ENCODE assay signal across 25 cellular contexts in the genomic region with DNA sequence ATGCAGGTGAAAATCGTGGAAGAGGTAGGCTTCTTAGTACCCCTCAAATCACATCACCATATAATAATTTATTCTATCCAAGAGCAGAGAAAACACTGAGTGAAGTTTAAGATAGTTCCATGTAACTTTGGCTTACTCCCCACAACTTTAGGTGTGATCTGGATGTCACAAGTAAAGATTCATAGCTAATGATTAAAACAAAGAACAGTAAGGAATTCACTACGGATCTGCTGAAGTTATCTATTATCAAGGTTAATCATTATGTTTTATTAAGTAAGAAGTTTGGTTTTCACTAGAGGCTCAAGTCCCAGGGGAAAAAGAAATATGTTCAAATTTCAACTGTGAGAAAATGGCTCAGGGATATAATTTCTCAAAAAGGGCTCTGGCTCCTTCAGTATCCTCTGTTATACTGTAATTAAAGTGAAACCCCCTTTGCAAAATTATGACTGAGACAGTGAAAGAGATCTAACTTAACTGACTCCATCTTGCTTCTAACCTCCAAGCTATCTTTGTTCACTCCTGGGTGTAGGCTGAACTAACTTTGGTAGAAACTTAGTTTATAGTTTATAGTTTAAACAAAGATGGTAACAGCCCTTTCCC. TPM values are rescaled to one million over a fixed set of nuclear protein-coding genes. Genes with fewer than 3 reads are reported as not detected.
DNase-seq lines count a peak whose midpoint lies in the region; ATAC-seq, FAIRE-seq and TF ChIP-seq lines count a peak whose summit lies in the region.
"Had no signal": no experiment of that assay in that cellular context is flagged by ENCODE, and none has a peak within 500 bp of the region (broad histone marks: within the 10 kb centered on the region; RNA-seq: fewer than 3 reads in every experiment).

No MANE protein-coding gene starts in this region.

- no peak overlapping the region for H3K27ac ChIP-seq in Karpas-422 (ENCODE audit: low read length)
- H3K27ac ChIP-seq in mesenchymal stem cell (ENCODE audit: low read length, poor library complexity, severe bottlenecking), result peak overlapping the region; percentile 58
- H3K27ac ChIP-seq in breast epithelium, result no peak overlapping the region
- H3K27ac ChIP-seq: colonic mucosa, stomach, transverse colon had no signal

- no peak overlapping the region for H2BK12ac ChIP-seq in mesenchymal stem cell (ENCODE audit: low read length in 2 of 2)

- no peaks in the 10 kb centered on the region for H3K79me2 ChIP-seq in Karpas-422 (ENCODE audit: low read length)

- no peak for TF ChIP-seq CTCF in breast epithelium (IDR thresholded peaks at IDR 0.05)

- no peak overlapping the region for H4K91ac ChIP-seq in mesenchymal stem cell (ENCODE audit: low read length)

- no peaks in the 10 kb centered on the region for H3K9me2 ChIP-seq in Karpas-422 (replicated peaks; ENCODE audit: insufficient read depth, low read length)

- H3K4me3 ChIP-seq in Karpas-422 (ENCODE audit: low read length) (no peak overlapping the region), mesenchymal stem cell (ENCODE audit: insufficient read depth in 1 of 2, low read depth in 1 of 2, low read length in 2 of 2) (no peak overlapping the region), breast epithelium (no peak overlapping the region)
- H3K4me3 ChIP-seq: colonic mucosa, MG63, stomach, transverse colon had no signal

- ATAC-seq in GM18909 (IDR thresholded peaks at IDR 0.05; ENCODE audit: poor library complexity, unreplicated experiment), result peak; percentile 41
- peak; percentile 34 for ATAC-seq in HG02678 (IDR thresholded peaks at IDR 0.05; ENCODE audit: unreplicated experiment)
- ATAC-seq: T-helper 17 cell had no signal

- intact Hi-C loops in breast epithelium (cut with DNase I; ENCODE audit: low total_unique reads), result no loop called here

- no CpG with 5 or more reads among the region's 2 CpGs for WGBS in mesenchymal stem cell

- H3K36me3 ChIP-seq in Karpas-422 (ENCODE audit: insufficient read depth, low read length) (no peaks in the 10 kb centered on the region), mesenchymal stem cell (ENCODE audit: control insufficient read depth in 1 of 2, insufficient read depth in 2 of 2, low read depth in 1 of 2, low read length in 2 of 2) (no peaks in the 10 kb centered on the region), breast epithelium (no peaks in the 10 kb centered on the region)
- H3K36me3 ChIP-seq: colonic mucosa, MG63, stomach, transverse colon had no signal

- no peak overlapping the region for H4K8ac ChIP-seq in mesenchymal stem cell (ENCODE audit: low read length)

- no peaks in the 10 kb centered on the region for H3K4me1 ChIP-seq in Karpas-422 (ENCODE audit: low read length)
- peaks cover 1% of the 10 kb centered on the region for H3K4me1 ChIP-seq in mesenchymal stem cell (ENCODE audit: control insufficient read depth, insufficient read depth, low read depth, low read length)
- H3K4me1 ChIP-seq in breast epithelium, result no peaks in the 10 kb centered on the region
- H3K4me1 ChIP-seq: colonic mucosa, stomach, transverse colon had no signal

- no peaks in the 10 kb centered on the region for H3K9me3 ChIP-seq in Karpas-422 (ENCODE audit: low read length)
- H3K9me3 ChIP-seq in mesenchymal stem cell (ENCODE audit: control insufficient read depth, low read length), result no peaks in the 10 kb centered on the region
- H3K9me3 ChIP-seq in breast epithelium, result no peaks in the 10 kb centered on the region
- H3K9me3 ChIP-seq: colonic mucosa, MG63, stomach, transverse colon had no signal

- no peak for TF ChIP-seq POLR2A in breast epithelium (IDR thresholded peaks at IDR 0.05)

- H3K27me3 ChIP-seq in Karpas-422 (ENCODE audit: low read length) (no peaks in the 10 kb centered on the region), mesenchymal stem cell (ENCODE audit: control insufficient read depth in 1 of 2, insufficient read depth in 1 of 2, low read length in 2 of 2) (no peaks in the 10 kb centered on the region), breast epithelium (no peaks in the 10 kb centered on the region)
- H3K27me3 ChIP-seq: colonic mucosa, MG63, stomach, transverse colon had no signal

- peak overlapping the region; percentile 53 for H2BK5ac ChIP-seq in mesenchymal stem cell (ENCODE audit: low read depth, low read length, poor library complexity, severe bottlenecking)

- H3K9ac ChIP-seq in Karpas-422 (ENCODE audit: low read length) (no peak overlapping the region), mesenchymal stem cell (ENCODE audit: low read length) (no peak overlapping the region)

- H2BK120ac ChIP-seq in mesenchymal stem cell (ENCODE audit: low read depth, low read length), result no peak overlapping the region

- no peaks in the 10 kb centered on the region for H4K20me1 ChIP-seq in Karpas-422 (ENCODE audit: insufficient read depth, low read depth, low read length)

- no peak overlapping the region for H3K4me2 ChIP-seq in Karpas-422 (ENCODE audit: low read depth, low read length, poor library complexity, severe bottlenecking)
- H3K4me2 ChIP-seq in mesenchymal stem cell (ENCODE audit: low read length, poor library complexity, severe bottlenecking), result no peak overlapping the region

- DNase-seq in Karpas-422, result peak; percentile 39
- DNase-seq in mesenchymal stem cell, result no peak
- no peak for DNase-seq in breast epithelium (ENCODE audit: low spot score in 2 of 2)
- no peak for DNase-seq in GM19238 (ENCODE audit: insufficient read length, low spot score)
- DNase-seq in NCI-H2029 (lab: John Stamatoyannopoulos, UW), result no peak
- no peak for DNase-seq in HTR-8/SVneo (ENCODE audit: insufficient read length, low spot score)
- DNase-seq: activated CD4-positive, alpha-beta T cell treated with anti-CD3 and anti-CD28 coated beads, Interleukin-2, amount 50 U/mL, for 1 hour; activated CD8-positive, alpha-beta memory T cell treated with anti-CD3 and anti-CD28 coated beads, Interleukin-2, amount 50 U/mL, for 4 hours; activated effector memory CD4-positive, alpha-beta T cell treated with Interleukin-2 at 50 U/mL for 16 hours; colonic mucosa; endodermal cell; GF-D8; mesendoderm; MG63; NCI-H1436; NCI-H526 treated with DMSO at 0.1 percent for 48 hours; retina; stimulated activated CD4-positive, alpha-beta T cell treated with anti-CD3 and anti-CD28 coated beads, Interleukin-2, amount 100 ng/mL, for 48 hours; stomach; T-helper 17 cell; transverse colon had no signal

- no peak overlapping the region for H2AFZ ChIP-seq in Karpas-422 (ENCODE audit: low read length)
- H2AFZ ChIP-seq in mesenchymal stem cell (ENCODE audit: low read depth, low read length), result no peak overlapping the region

- FAIRE-seq in HTR-8/SVneo (lab: Jason Lieb, UNC), result no peak

- H3K79me1 ChIP-seq in mesenchymal stem cell (replicated peaks; ENCODE audit: low read length, poor library complexity, severe bottlenecking), result no peaks in the 10 kb centered on the region

- H3K18ac ChIP-seq in mesenchymal stem cell (ENCODE audit: low read depth in 1 of 2, low read length in 2 of 2), result no peak overlapping the region

- no peak overlapping the region for H2AK5ac ChIP-seq in mesenchymal stem cell (ENCODE audit: low read length, severe bottlenecking)

- H3K23ac ChIP-seq in mesenchymal stem cell (ENCODE audit: low read length in 2 of 2), result no peak overlapping the region

- H3K4ac ChIP-seq in mesenchymal stem cell (ENCODE audit: low read depth in 1 of 2, low read length in 2 of 2), result no peak overlapping the region

- no peak overlapping the region for H3K14ac ChIP-seq in mesenchymal stem cell (ENCODE audit: low read length in 2 of 2)

- H2BK15ac ChIP-seq in mesenchymal stem cell (ENCODE audit: low read depth, poor library complexity, severe bottlenecking), result no peak overlapping the region

RNA-seq across cellular contexts. Expression of a gene that starts 17.1 kb away (rescaled TPM):
- total RNA-seq in Karpas-422 (2014; rRNA removed; shearing (Covaris generic); ENCODE audit: low replicate concordance), result not detected in 2 replicates
- not detected for polyA plus RNA-seq in mesenchymal stem cell (2013, experiment 1 of 2)
- polyA plus RNA-seq in mesenchymal stem cell (2013, experiment 2 of 2), result 0.01 TPM
- total RNA-seq in breast epithelium, result 1 to 10 TPM in 2 of 3 donors, under 1 TPM in 1; 0.96 to 1.8 (median 1.6) TPM
- total RNA-seq: kidney epithelial cell, RPMI7951 had no signal

RNA-seq across cellular contexts. Expression of a gene that starts 37.0 kb away (rescaled TPM):
- total RNA-seq in Karpas-422 (2014; rRNA removed; shearing (Covaris generic); ENCODE audit: low replicate concordance), result 2.9 and 3.0 TPM in 2 replicates
- 1.3 TPM for polyA plus RNA-seq in mesenchymal stem cell (2013, experiment 1 of 2)
- polyA plus RNA-seq in mesenchymal stem cell (2013, experiment 2 of 2), result 1.5 TPM
- 10 to 100 TPM in 1 of 3 donors, 1 to 10 TPM in 2; 5.9 to 10.9 (median 9.8) TPM for total RNA-seq in breast epithelium

RNA-seq across cellular contexts. Expression of a gene that starts 43.9 kb away (rescaled TPM):
- 94.1 and 105 TPM in 2 replicates for total RNA-seq in Karpas-422 (2014; rRNA removed; shearing (Covaris generic); ENCODE audit: low replicate concordance)
- polyA plus RNA-seq in mesenchymal stem cell (2013, experiment 1 of 2), result 72.1 TPM
- 75.9 TPM for polyA plus RNA-seq in mesenchymal stem cell (2013, experiment 2 of 2)
- 10 to 100 TPM; 40.8 to 54.1 (median 47.1) TPM for total RNA-seq in breast epithelium

RNA-seq across cellular contexts. Expression of a gene that starts 55.4 kb away (rescaled TPM):
- total RNA-seq in Karpas-422 (2014; rRNA removed; shearing (Covaris generic); ENCODE audit: low replicate concordance), result not detected in 2 replicates
- 0.10 TPM for polyA plus RNA-seq in mesenchymal stem cell (2013, experiment 1 of 2)
- 0.12 TPM for polyA plus RNA-seq in mesenchymal stem cell (2013, experiment 2 of 2)
- 1 to 10 TPM in 2 of 3 donors, under 1 TPM in 1; 0.59 to 4.9 (median 2.1) TPM for total RNA-seq in breast epithelium
- total RNA-seq: RPMI7951 had no signal
